Comparison of ENCODE assay signal across 1 cellular context in genomic region chr16:29673501-29673900, GRCh38.
TF ChIP-seq lines count a peak whose summit lies in the region.

No MANE protein-coding gene starts in this region.

TF ChIP-seq in K562, 482 proteins besides CTCF, POLR2A, EP300 and RAD21:
- TF ChIP-seq DLX4 (CRISPR knock-in tag; IDR thresholded peaks at IDR 0.05), result no peak
- no peak for TF ChIP-seq RERE (CRISPR knock-in tag; IDR thresholded peaks at IDR 0.05; ENCODE audit: borderline replicate concordance)
- no peak for TF ChIP-seq CHCHD3 (CRISPR knock-in tag; IDR thresholded peaks at IDR 0.05)
- no peak for TF ChIP-seq KLF6 (CRISPR knock-in tag; IDR thresholded peaks at IDR 0.05; ENCODE audit: borderline replicate concordance)
- TF ChIP-seq HCFC1 (IDR thresholded peaks at IDR 0.05; ENCODE audit: low read depth, low read length), result no peak
- no peak for TF ChIP-seq SNAPC5 (CRISPR knock-in tag; IDR thresholded peaks at IDR 0.05)
- no peak for TF ChIP-seq MEF2D (tag; conservative IDR thresholded peaks at IDR 0.05; ENCODE audit: low read depth)
- TF ChIP-seq ASH1L (IDR thresholded peaks at IDR 0.05; ENCODE audit: borderline replicate concordance, low read depth, partially characterized antibody), result no peak
- TF ChIP-seq KAT2B (IDR thresholded peaks at IDR 0.05; ENCODE audit: low read depth, low read length), result no peak
- no peak for TF ChIP-seq NCOA1 (IDR thresholded peaks at IDR 0.05; ENCODE audit: low read depth)
- peak; percentile 17 for TF ChIP-seq RBM25 (IDR thresholded peaks at IDR 0.05; ENCODE audit: low read depth, low read length, severe bottlenecking)
- TF ChIP-seq ZNF311 (CRISPR knock-in tag; IDR thresholded peaks at IDR 0.05), result no peak
- no peak for TF ChIP-seq SPI1 (IDR thresholded peaks at IDR 0.05; ENCODE audit: borderline replicate concordance, low read depth, low read length)
- no peak for TF ChIP-seq ZNF76 (CRISPR knock-in tag; IDR thresholded peaks at IDR 0.05; ENCODE audit: borderline replicate concordance)
- TF ChIP-seq GABPB1 (CRISPR knock-in tag; IDR thresholded peaks at IDR 0.05), result no peak
- peak; percentile 71 for TF ChIP-seq ZNF121 (CRISPR knock-in tag; conservative IDR thresholded peaks at IDR 0.05)
